ENCODE assay signal across 8 cellular contexts in genomic region chr16:58129097-58129936, GRCh38. TPM values are rescaled to one million over a fixed set of nuclear protein-coding genes. Genes with fewer than 3 reads are reported as not detected.
DNase-seq lines count a peak whose midpoint lies in the region; ATAC-seq and TF ChIP-seq lines count a peak whose summit lies in the region.

CFAP20 (minus strand) TSS chr16:58129381; CDS start chr16:58129115, 266 bp downstream.

- H4K20me1 ChIP-seq in DND-41 (ENCODE audit: insufficient read depth, low read length) (peaks cover 40% of the 10 kb centered on the region), GM23248 (ENCODE audit: insufficient read depth) (peaks cover 5% of the 10 kb centered on the region; the same call in 1 of the 2 replicates)

- peaks cover 32% of the 10 kb centered on the region for H3K4me1 Mint-ChIP-seq in activated T-helper 1 cell treated with anti-CD3 and anti-CD28 coated beads, Interleukin-12 subunit alpha, Interleukin-12 subunit beta, Interleukin-2, Interleukin-4 antibody, amounts not matched to agents 30 ng/mL and 10 ng/mL and 1 ng/mL, durations not matched to agents 14 hours and 24 hours and 36 hours (ENCODE audit: low read depth)

- peaks cover 6% of the 10 kb centered on the region for H3K36me3 Mint-ChIP-seq in activated T-helper 1 cell treated with anti-CD3 and anti-CD28 coated beads, Interleukin-12 subunit alpha, Interleukin-12 subunit beta, Interleukin-2, Interleukin-4 antibody, amounts not matched to agents 30 ng/mL and 10 ng/mL and 1 ng/mL, durations not matched to agents 14 hours and 24 hours and 36 hours (ENCODE audit: low read depth)

- H3K4me3 ChIP-seq in DND-41 (ENCODE audit: low read depth in 1 of 2, low read length in 2 of 2) (peak within 1 kb of the TSS; percentile 73 to 84), GM23248 (peak within 1 kb of the TSS; percentile 93), esophagus squamous epithelium (peak within 1 kb of the TSS; percentile 75 to 97 (median 96))

- TF ChIP-seq POLR2A in esophagus squamous epithelium (IDR thresholded peaks at IDR 0.05) = peak in 3 of 4 donors; percentile 77 to 92 (median 89)

- in situ Hi-C loops in GM23248 (cut with MboI) = no loop called here

- H3F3A ChIP-seq in GM23248 (ENCODE audit: insufficient read depth) = peaks cover 27% of the 10 kb centered on the region

- TF ChIP-seq CTCF in DND-41 (IDR thresholded peaks at IDR 0.05; ENCODE audit: borderline replicate concordance, extremely low read depth, low read length, poor library complexity, severe bottlenecking) = no peak
- TF ChIP-seq CTCF in esophagus squamous epithelium (IDR thresholded peaks at IDR 0.05) = peak in 1 of 6 experiments; percentile 26

- H3K9me2 ChIP-seq in GM23248 (ENCODE audit: insufficient read depth) = no peaks in the 10 kb centered on the region

- H3K79me2 ChIP-seq in DND-41 (ENCODE audit: insufficient read depth, low read length) = peaks cover 57% of the 10 kb centered on the region
- H3K79me2 ChIP-seq in GM23248 (ENCODE audit: insufficient read depth) = peaks cover 43% of the 10 kb centered on the region

- no peaks in the 10 kb centered on the region for H3K27me3 Mint-ChIP-seq in activated T-helper 1 cell treated with anti-CD3 and anti-CD28 coated beads, Interleukin-12 subunit alpha, Interleukin-12 subunit beta, Interleukin-2, Interleukin-4 antibody, amounts not matched to agents 30 ng/mL and 10 ng/mL and 1 ng/mL, durations not matched to agents 14 hours and 24 hours and 36 hours (ENCODE audit: insufficient read depth)

- H3K9me3 ChIP-seq in DND-41 (ENCODE audit: insufficient read depth, low read length, severe bottlenecking) (no peaks in the 10 kb centered on the region), GM23248 (ENCODE audit: low read depth) (no peaks in the 10 kb centered on the region), esophagus squamous epithelium (no peaks in the 10 kb centered on the region)

- H3K4me2 ChIP-seq in DND-41 (ENCODE audit: insufficient read depth, low read length) (peak within 1 kb of the TSS; percentile 70), GM23248 (ENCODE audit: unreplicated experiment) (peak within 1 kb of the TSS; percentile 96)

- peak within 1 kb of the TSS; percentile 84 for H3K4me3 Mint-ChIP-seq in activated T-helper 1 cell treated with anti-CD3 and anti-CD28 coated beads, Interleukin-12 subunit alpha, Interleukin-12 subunit beta, Interleukin-2, Interleukin-4 antibody, amounts not matched to agents 30 ng/mL and 10 ng/mL and 1 ng/mL, durations not matched to agents 14 hours and 24 hours and 36 hours

- WGBS in GM23248 (ENCODE audit: low coverage in 1 of 2, low lambda C conversion rate in 2 of 2, missing lambda C conversion rate in 2 of 2), 2 experiments = 2 to 3% methylated on average over 63 to 70 of the region's 70 CpGs
- WGBS in esophagus squamous epithelium, 2 donors = 4 to 8% methylated on average over 20 to 34 of the region's 70 CpGs

- intact Hi-C loops in activated T-helper 1 cell treated with anti-CD3 and anti-CD28 coated beads, Interleukin-12 subunit alpha, Interleukin-12 subunit beta, Interleukin-2, Interleukin-4 antibody, amounts not matched to agents 30 ng/mL and 10 ng/mL and 1 ng/mL, durations not matched to agents 14 hours and 24 hours and 36 hours (cut with micrococcal nuclease) = loop anchor here (1.0 to 10.0 kb wide), 16 partner anchors 48 to 1195 kb away; partner anchors contain the start of genes CCDC102A, CSNK2A2, GINS3 and GOT2
- intact Hi-C loops in esophagus squamous epithelium (cut with DNase I) = no loop called here

- peak within 1 kb of the TSS; percentile 97 for H3K27ac ChIP-seq in DND-41 (ENCODE audit: low read length)
- peak within 1 kb of the TSS; percentile 95 for H3K27ac ChIP-seq in GM23248
- peak within 1 kb of the TSS; percentile 92 to 96 (median 94) for H3K27ac ChIP-seq in esophagus squamous epithelium

- peak within 1 kb of the TSS; percentile 83 for H3K27ac Mint-ChIP-seq in activated T-helper 1 cell treated with anti-CD3 and anti-CD28 coated beads, Interleukin-12 subunit alpha, Interleukin-12 subunit beta, Interleukin-2, Interleukin-4 antibody, amounts not matched to agents 30 ng/mL and 10 ng/mL and 1 ng/mL, durations not matched to agents 14 hours and 24 hours and 36 hours

- H2AFZ ChIP-seq in DND-41 (ENCODE audit: low read depth, low read length) (peak within 1 kb of the TSS; percentile 98), GM23248 (peak within 1 kb of the TSS; percentile 89)

- H3K9ac ChIP-seq in DND-41 (ENCODE audit: low read depth, low read length) = peak within 1 kb of the TSS; percentile 93
- peak within 1 kb of the TSS; percentile 95 for H3K9ac ChIP-seq in GM23248

- H3K27me3 ChIP-seq in DND-41 (ENCODE audit: insufficient read depth, low read length, poor library complexity) (no peaks in the 10 kb centered on the region), GM23248 (replicated peaks; ENCODE audit: insufficient read depth) (no peaks in the 10 kb centered on the region), esophagus squamous epithelium (no peaks in the 10 kb centered on the region)

- peak; percentile 92 for ATAC-seq in DND-41 (ENCODE audit: insufficient read depth, low read depth)

- no peaks in the 10 kb centered on the region for H3K9me3 Mint-ChIP-seq in activated T-helper 1 cell treated with anti-CD3 and anti-CD28 coated beads, Interleukin-12 subunit alpha, Interleukin-12 subunit beta, Interleukin-2, Interleukin-4 antibody, amounts not matched to agents 30 ng/mL and 10 ng/mL and 1 ng/mL, durations not matched to agents 14 hours and 24 hours and 36 hours

- peaks cover 9% of the 10 kb centered on the region for H3K36me3 ChIP-seq in DND-41 (ENCODE audit: insufficient read depth, low read length)
- no peaks in the 10 kb centered on the region for H3K36me3 ChIP-seq in GM23248 (ENCODE audit: low read depth)
- no peaks in the 10 kb centered on the region for H3K36me3 ChIP-seq in esophagus squamous epithelium

- H3K4me1 ChIP-seq in DND-41 (ENCODE audit: insufficient read depth, low read length) (peaks cover 47% of the 10 kb centered on the region), GM23248 (ENCODE audit: insufficient read depth) (peaks cover 39% of the 10 kb centered on the region), esophagus squamous epithelium (peaks cover 30 to 51% (median 39%) of the 10 kb centered on the region in 3 donors)

- peak; percentile 100 for DNase-seq in DND-41
- peak; percentile 100 for DNase-seq in GM23248
- DNase-seq in Kasumi-1 (lab: John Stamatoyannopoulos, UW) = peak; percentile 100
- DNase-seq in RPMI7951 (ENCODE audit: low read depth) = peak; percentile 100
- peak; percentile 96 for DNase-seq in activated T-helper 1 cell treated with anti-CD3 and anti-CD28 coated beads, Interleukin-12 subunit alpha, Interleukin-12 subunit beta, Interleukin-2, Interleukin-4 antibody, amounts not matched to agents 30 ng/mL and 10 ng/mL and 1 ng/mL, durations not matched to agents 14 hours and 24 hours and 36 hours (ENCODE audit: low spot score)
- peak; percentile 97 for DNase-seq in esophagus squamous epithelium (lab: John Stamatoyannopoulos, UW)
- peak; percentile 100 for DNase-seq in myocyte (ENCODE audit: low read depth)
- DNase-seq in stimulated activated CD8-positive, alpha-beta memory T cell treated with anti-CD3 and anti-CD28 coated beads, Interleukin-7, amount 100 ng/mL, for 48 hours (ENCODE audit: extremely low read depth in 1 of 2, low read depth in 1 of 2) = peak; percentile 89 to 97

RNA-seq across cellular contexts. Expression of gene CFAP20, which starts in this region (rescaled TPM):
- total RNA-seq in GM23248 (2014; rRNA removed; shearing (Covaris generic)) = 33.4 and 77.2 TPM in 2 replicates
- polyA plus RNA-seq in GM23248 (2016; fragmentation: Nextera tagmentation; extraction: Ambion mirVana) = 49.5 and 50.7 TPM in 2 replicates
- total RNA-seq in RPMI7951 (2014; rRNA removed; shearing (Covaris generic)) = 82.2 and 110 TPM in 2 replicates
- 64.9 and 65.2 TPM in 2 replicates for total RNA-seq in activated T-helper 1 cell treated with anti-CD3 and anti-CD28 coated beads, Interleukin-12 subunit alpha, Interleukin-12 subunit beta, Interleukin-2, Interleukin-4 antibody, amounts not matched to agents 30 ng/mL and 10 ng/mL and 1 ng/mL, durations not matched to agents 14 hours and 24 hours and 36 hours
- total RNA-seq in esophagus squamous epithelium (10 to 100 TPM; 26.9 to 33.6 (median 32.0) TPM), myocyte (123 and 132 TPM in 2 replicates)
- 76.5 TPM for polyA plus RNA-seq in myocyte (2012)

Comparison
In these comparisons a context has a peak if more than half of its experiments do, and no peak if none do; other contexts are left out.
1. Peak in every context shown above with its lines: DNase-seq, ATAC-seq, H3K4me3 ChIP-seq and H3K27ac ChIP-seq.